Comparison of ENCODE assay signal across 19 cellular contexts in genomic region chrX:40415675-40416074, GRCh38.
DNase-seq lines count a peak whose midpoint lies in the region; ATAC-seq and TF ChIP-seq lines count a peak whose summit lies in the region.
"Had no signal": no experiment of that assay in that cellular context is flagged by ENCODE, and none has a peak within 500 bp of the region (broad histone marks: within the 10 kb centered on the region; RNA-seq: fewer than 3 reads in every experiment).

No MANE protein-coding gene starts in this region.

- H3K27me3 Mint-ChIP-seq in mesothelial cell of epicardium (ENCODE audit: low read depth), result no peaks in the 10 kb centered on the region
- H3K27me3 Mint-ChIP-seq: B cell; CD4-positive, alpha-beta T cell had no signal

- intact Hi-C loops in testis (cut with DNase I; ENCODE audit: low total_unique reads), result no loop called here
- intact Hi-C loops in A673 (cut with micrococcal nuclease; ENCODE audit: unreplicated experiment), result no loop called here

- 74 to 100% methylated on average over 1 to 4 of the region's 4 CpGs for WGBS in testis, 2 donors

- no peak overlapping the region for H3K27ac ChIP-seq in testis
- no peak overlapping the region for H3K27ac ChIP-seq in A673 (ENCODE audit: low read depth, low read length, poor library complexity, severe bottlenecking)
- H3K27ac ChIP-seq: RWPE1, SJCRH30 had no signal

- TF ChIP-seq POLR2A in testis (IDR thresholded peaks at IDR 0.05), result no peak

- no peaks in the 10 kb centered on the region for H3K36me3 Mint-ChIP-seq in mesothelial cell of epicardium

- POLR2A ChIA-PET in A673 (lab: Charles Lee; ENCODE audit: low non-redundant PET), result no interaction called here

- BruUV-seq in A673 (replicated peaks; lab: Mats Ljungman, UMichigan), result no TSS peak

- H3K4me3 ChIP-seq in testis (no peak overlapping the region), A673 (ENCODE audit: low read depth, low read length, poor library complexity, severe bottlenecking) (no peak overlapping the region)
- H3K4me3 ChIP-seq: SJCRH30 had no signal

- peak; percentile 0 for DNase-seq in COR-L47 (lab: John Stamatoyannopoulos, UW)
- peak; percentile 12 for DNase-seq in H4 (ENCODE audit: low spot score)
- DNase-seq in NCI-H446 (lab: John Stamatoyannopoulos, UW), result peak; percentile 45 to 83
- no peak for DNase-seq in mesothelial cell of epicardium (ENCODE audit: low spot score in 2 of 2, unreplicated experiment in 2 of 2)
- no peak for DNase-seq in testis
- no peak for DNase-seq in A673 (ENCODE audit: low spot score)
- DNase-seq: Calu3; CD4-positive, alpha-beta T cell; EL; HFFc6; KBM-7; NCI-H1048; NCI-H1930; NCI-H526; SW 1271 had no signal

- TF ChIP-seq CTCF in mesothelial cell of epicardium (IDR thresholded peaks at IDR 0.05; ENCODE audit: unreplicated experiment), result no peak
- no peak for TF ChIP-seq CTCF in testis (IDR thresholded peaks at IDR 0.05)
- no peak for TF ChIP-seq CTCF in A673 (conservative IDR thresholded peaks at IDR 0.05; ENCODE audit: low read depth, low read length)

- no peak overlapping the region for H3K4me3 Mint-ChIP-seq in mesothelial cell of epicardium
- H3K4me3 Mint-ChIP-seq: B cell; CD4-positive, alpha-beta T cell; HFFc6 had no signal

- ATAC-seq in esophagus mucosa, result peak; percentile 80

- no peaks in the 10 kb centered on the region for H3K4me1 Mint-ChIP-seq in mesothelial cell of epicardium
- H3K4me1 Mint-ChIP-seq: B cell had no signal

- H3K9me3 ChIP-seq in testis, result no peaks in the 10 kb centered on the region
- no peaks in the 10 kb centered on the region for H3K9me3 ChIP-seq in A673 (ENCODE audit: low read depth, low read length, poor library complexity, severe bottlenecking)
- H3K9me3 ChIP-seq: SJCRH30 had no signal

- H3K27ac Mint-ChIP-seq in mesothelial cell of epicardium, result no peak overlapping the region
- H3K27ac Mint-ChIP-seq: B cell; CD4-positive, alpha-beta T cell; HFFc6 had no signal

- H3K36me3 ChIP-seq in testis (ENCODE audit: low read depth, missing control alignments), result no peaks in the 10 kb centered on the region
- H3K36me3 ChIP-seq in A673 (ENCODE audit: insufficient read depth, low read length, poor library complexity, severe bottlenecking), result no peaks in the 10 kb centered on the region
- H3K36me3 ChIP-seq: SJCRH30 had no signal

- no peaks in the 10 kb centered on the region for H3K27me3 ChIP-seq in testis
- no peaks in the 10 kb centered on the region for H3K27me3 ChIP-seq in A673 (replicated peaks; ENCODE audit: insufficient read depth, low read depth, low read length, poor library complexity)
- H3K27me3 ChIP-seq: SJCRH30 had no signal

- CTCF ChIA-PET in A673 (lab: Charles Lee), result no interaction called here

- no peaks in the 10 kb centered on the region for H3K4me1 ChIP-seq in testis
- no peaks in the 10 kb centered on the region for H3K4me1 ChIP-seq in A673 (ENCODE audit: insufficient read depth, low read length, poor library complexity, severe bottlenecking)
- H3K4me1 ChIP-seq: SJCRH30 had no signal

- H3K9me3 Mint-ChIP-seq in mesothelial cell of epicardium, result peaks cover 17% of the 10 kb centered on the region
- H3K9me3 Mint-ChIP-seq: CD4-positive, alpha-beta T cell; HFFc6 had no signal

Comparison
In these comparisons a context has a peak if more than half of its experiments do, and no peak if none do; other contexts are left out.
1. DNase-seq: peak in COR-L47 (single experiment), H4 (single experiment) and NCI-H446 (2 of 2); none in mesothelial cell of epicardium (0 of 2), testis (single experiment) and A673 (single experiment).